35 cellular contexts compared by ENCODE assay signal in the genomic region with DNA sequence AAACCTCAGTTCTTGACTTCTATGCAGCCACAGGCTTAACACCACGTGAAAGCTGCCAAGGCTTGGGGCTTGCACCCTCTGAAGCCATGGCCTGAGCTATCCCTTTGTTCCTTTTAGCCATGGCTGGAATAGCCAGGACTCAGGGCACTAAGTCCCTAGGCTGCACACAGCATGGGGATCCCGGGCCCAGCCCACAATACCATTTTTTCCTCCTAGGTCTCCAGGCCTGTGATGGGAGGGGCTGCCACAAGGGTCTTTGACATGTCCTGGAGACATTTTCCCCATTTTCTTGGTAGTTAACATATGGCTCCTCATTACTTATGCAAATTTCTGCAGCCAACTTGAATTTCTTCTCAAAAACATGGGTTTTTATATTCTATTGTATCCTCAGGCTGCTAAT.
"Had no signal": no experiment of that assay in that cellular context is flagged by ENCODE, and none has a peak within 500 bp of the region (broad histone marks: within the 10 kb centered on the region; RNA-seq: fewer than 3 reads in every experiment).

No MANE protein-coding gene starts in this region.

- H3K36me3 ChIP-seq: MG63 had no signal

- H3K4me3 ChIP-seq: MG63 had no signal

- DNase-seq: Karpas-422, Kasumi-1, MG63, MM.1S, MV-4-11, NCI-H1048, NCI-H1092, NCI-H1092 treated with DMSO at 0.1 percent for 48 hours, NCI-H1105, NCI-H1105 treated with DMSO at 0.1 percent for 48 hours, NCI-H1417, NCI-H1417 treated with DMSO at 0.1 percent for 48 hours, NCI-H1436, NCI-H1436 treated with DMSO at 0.1 percent for 48 hours, NCI-H146, NCI-H1694, NCI-H1694 treated with DMSO at 0.1 percent for 48 hours, NCI-H187, NCI-H187 treated with DMSO at 0.1 percent for 48 hours, NCI-H1930, NCI-H2029, NCI-H2029 treated with DMSO at 0.1 percent for 48 hours, NCI-H2081, NCI-H2081 treated with DMSO at 0.1 percent for 48 hours, NCI-H2107, NCI-H2171, NCI-H2171 treated with DMSO at 0.1 percent for 48 hours, NCI-H2227 treated with DMSO at 0.1 percent for 48 hours, NCI-H226, NCI-H345, NCI-H446, NCI-H446 treated with DMSO at 0.1 percent for 48 hours, NCI-H510A, NCI-H510A treated with DMSO at 0.1 percent for 48 hours, NCI-H524 had no signal

- H3K27me3 ChIP-seq: MG63 had no signal
